Comparison of ENCODE assay signal across 19 cellular contexts in genomic region chr10:3236644-3237043, GRCh38.
"Had no signal": no experiment of that assay in that cellular context is flagged by ENCODE, and none has a peak within 500 bp of the region (broad histone marks: within the 10 kb centered on the region; RNA-seq: fewer than 3 reads in every experiment).

No MANE protein-coding gene starts in this region.

- H3K4me1 ChIP-seq: gastrocnemius medialis, vagina had no signal

- H3K27me3 ChIP-seq: esophagus muscularis mucosa, gastrocnemius medialis, ovary, tibial artery, upper lobe of right lung, vagina had no signal

- DNase-seq: effector memory CD8-positive, alpha-beta T cell; gastrocnemius medialis; left cardiac atrium; left ventricle myocardium inferior; mesendoderm; naive B cell; nucleus accumbens; ovary; right cardiac atrium; spleen; stimulated activated CD4-positive, alpha-beta T cell treated with anti-CD3 and anti-CD28 coated beads, Interleukin-15, amount 100 ng/mL, for 24 hours; stimulated activated CD4-positive, alpha-beta T cell treated with anti-CD3 and anti-CD28 coated beads, Interleukin-1b, Interleukin-23, amount 100 ng/mL, for 48 hours; stimulated activated CD4-positive, alpha-beta T cell treated with anti-CD3 and anti-CD28 coated beads, Interleukin-4, amount 100 ng/mL, for 24 hours; tibial artery; upper lobe of right lung had no signal

- H3K9me3 ChIP-seq: esophagus muscularis mucosa, gastrocnemius medialis, left ventricle myocardium inferior, ovary, spleen, tibial artery, upper lobe of right lung, vagina had no signal

- H3K27ac ChIP-seq: epithelial cell of prostate, esophagus muscularis mucosa, gastrocnemius medialis, left ventricle myocardium inferior, ovary, spleen, tibial artery, upper lobe of right lung, vagina had no signal

- H3K4me3 ChIP-seq: esophagus muscularis mucosa, gastrocnemius medialis, left ventricle myocardium inferior, lung, ovary, spleen, tibial artery, upper lobe of right lung, vagina had no signal

- H3K36me3 ChIP-seq: esophagus muscularis mucosa, gastrocnemius medialis, left ventricle myocardium inferior, ovary, spleen, tibial artery, upper lobe of right lung, vagina had no signal
